Comparison of ENCODE assay signal across 8 cellular contexts in the genomic region with DNA sequence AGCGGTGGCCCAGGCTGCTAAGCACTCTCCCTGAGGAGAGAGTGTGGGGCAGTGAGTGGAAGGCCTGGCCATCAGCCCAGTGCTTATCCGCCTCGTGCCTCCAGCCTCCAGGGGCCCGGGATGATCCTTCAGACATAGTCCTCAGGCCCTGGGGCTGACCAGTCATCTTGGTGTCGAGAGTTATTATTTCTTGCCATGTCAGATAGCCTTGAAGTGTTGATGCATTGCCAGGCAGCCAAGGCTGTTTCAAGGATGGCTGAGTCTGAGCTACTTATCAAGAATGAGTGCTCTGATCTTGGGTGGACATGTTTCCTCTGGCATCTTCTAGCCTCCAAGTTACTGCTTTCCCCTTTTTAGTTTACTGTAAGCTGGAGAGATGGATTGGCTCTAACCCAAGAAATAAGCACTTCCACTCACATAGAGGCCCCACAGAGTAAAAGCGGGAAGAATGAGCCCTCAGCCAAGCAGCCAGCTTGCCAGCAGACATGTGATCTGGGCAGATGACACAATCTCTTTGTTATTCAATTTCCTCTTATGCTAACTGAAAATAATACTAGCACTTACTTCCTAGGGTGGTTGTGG.
DNase-seq lines count a peak whose midpoint lies in the region; ATAC-seq and TF ChIP-seq lines count a peak whose summit lies in the region.

No MANE protein-coding gene starts in this region.

- H3K4ac ChIP-seq in mesendoderm (ENCODE audit: low read depth, low read length) = no peak overlapping the region

- H3K36me3 Mint-ChIP-seq in activated naive CD4-positive, alpha-beta T cell treated with anti-CD3 and anti-CD28 coated beads for 36 hours (ENCODE audit: low read depth) = peaks cover 8% of the 10 kb centered on the region

- intact Hi-C loops in activated naive CD4-positive, alpha-beta T cell treated with anti-CD3 and anti-CD28 coated beads for 36 hours (cut with micrococcal nuclease) = loop anchor here (1.0 to 10.0 kb wide), 5 partner anchors 41 to 1476 kb away; partner anchors contain the start of gene PIK3CG
- intact Hi-C loops in posterior vena cava (cut with DNase I) = loop anchor here in 1 of 2 donors (5.0 kb wide), 1 partner anchor 134 kb away; no protein-coding TSS in a partner anchor

- H4K8ac ChIP-seq in mesendoderm (ENCODE audit: low read depth, low read length) = no peak overlapping the region

- no peak overlapping the region for H3K56ac ChIP-seq in mesendoderm (ENCODE audit: low read length)

- peaks cover 11% of the 10 kb centered on the region for H3K27me3 Mint-ChIP-seq in activated naive CD4-positive, alpha-beta T cell treated with anti-CD3 and anti-CD28 coated beads for 36 hours (ENCODE audit: low read depth)

- no peak overlapping the region for H3K18ac ChIP-seq in mesendoderm (ENCODE audit: low read length)

- H2BK120ac ChIP-seq in mesendoderm (ENCODE audit: low read depth, low read length) = no peak overlapping the region

- CTCF ChIA-PET in activated naive CD4-positive, alpha-beta T cell treated with anti-CD3 and anti-CD28 coated beads for 36 hours (lab: Charles Lee) = no interaction called here

- H3K79me2 ChIP-seq in mesendoderm (ENCODE audit: control insufficient read depth, insufficient read depth, low read length) = no peaks in the 10 kb centered on the region

- no peak overlapping the region for H3K27ac ChIP-seq in SK-N-MC
- H3K27ac ChIP-seq in mesendoderm (ENCODE audit: low read depth, low read length) = no peak overlapping the region

- no peak for TF ChIP-seq CTCF in fibroblast of the aortic adventitia (IDR thresholded peaks at IDR 0.05; ENCODE audit: insufficient read depth, low read length)

- H3K27me3 ChIP-seq in mesendoderm (ENCODE audit: insufficient read depth, low read length, poor library complexity) = no peaks in the 10 kb centered on the region

- H3K4me3 ChIP-seq in SK-N-MC (no peak overlapping the region), fibroblast of the aortic adventitia (ENCODE audit: low read depth, low read length) (no peak overlapping the region), mesendoderm (ENCODE audit: low read length) (no peak overlapping the region)

- H3K4me1 Mint-ChIP-seq in activated naive CD4-positive, alpha-beta T cell treated with anti-CD3 and anti-CD28 coated beads for 36 hours (ENCODE audit: low read depth) = peaks cover 84% of the 10 kb centered on the region

- H3K9me3 ChIP-seq in SK-N-MC (ENCODE audit: low read depth, low read length) = no peaks in the 10 kb centered on the region

- no peak overlapping the region for H2BK15ac ChIP-seq in mesendoderm (replicated peaks; ENCODE audit: low read depth)

- H3K79me1 ChIP-seq in mesendoderm (ENCODE audit: low read length) = no peaks in the 10 kb centered on the region

- peaks cover 11% of the 10 kb centered on the region for H3K9me3 Mint-ChIP-seq in activated naive CD4-positive, alpha-beta T cell treated with anti-CD3 and anti-CD28 coated beads for 36 hours

- peak; percentile 63 for DNase-seq in activated naive CD4-positive, alpha-beta T cell treated with anti-CD3 and anti-CD28 coated beads for 36 hours
- no peak for DNase-seq in activated naive CD4-positive, alpha-beta T cell (lab: John Stamatoyannopoulos, UW)
- DNase-seq in SK-N-MC (ENCODE audit: low read depth, low spot score) (peak; percentile 94), fibroblast of the aortic adventitia (ENCODE audit: low read depth) (peak; percentile 100), posterior vena cava (ENCODE audit: low spot score) (peak; percentile 95), mesendoderm (no peak)

- ATAC-seq in HG03460 (IDR thresholded peaks at IDR 0.05; ENCODE audit: unreplicated experiment) = no peak
- no peak for ATAC-seq in HG03045 (IDR thresholded peaks at IDR 0.05; ENCODE audit: unreplicated experiment)

- peaks cover 6% of the 10 kb centered on the region for H3K4me1 ChIP-seq in mesendoderm (ENCODE audit: control insufficient read depth, low read depth, low read length)

- no peak overlapping the region for H2BK5ac ChIP-seq in mesendoderm (ENCODE audit: low read length)

- H2AK5ac ChIP-seq in mesendoderm (ENCODE audit: low read length) = no peak overlapping the region

- H3K36me3 ChIP-seq in SK-N-MC (ENCODE audit: insufficient read depth, low read length) (no peaks in the 10 kb centered on the region), mesendoderm (ENCODE audit: control insufficient read depth, insufficient read depth, low read length) (no peaks in the 10 kb centered on the region)

- H4K5ac ChIP-seq in mesendoderm (ENCODE audit: low read length) = no peak overlapping the region

- H3K4me3 Mint-ChIP-seq in activated naive CD4-positive, alpha-beta T cell treated with anti-CD3 and anti-CD28 coated beads for 36 hours = no peak overlapping the region

- H3K9ac ChIP-seq in SK-N-MC (ENCODE audit: insufficient read length) (no peak overlapping the region), mesendoderm (ENCODE audit: low read length) (no peak overlapping the region)

- H3K23ac ChIP-seq in mesendoderm (ENCODE audit: low read length) = no peak overlapping the region

- H3K4me2 ChIP-seq in mesendoderm (ENCODE audit: low read length) = no peak overlapping the region

- WGBS in mesendoderm (ENCODE audit: extremely low coverage, insufficient coverage, low lambda C conversion rate) = no CpG with 5 or more reads among the region's 6 CpGs

- H3K27ac Mint-ChIP-seq in activated naive CD4-positive, alpha-beta T cell treated with anti-CD3 and anti-CD28 coated beads for 36 hours = peak overlapping the region; percentile 93

Comparison
In these comparisons a context has a peak if more than half of its experiments do, and no peak if none do; other contexts are left out.
1. DNase-seq: peak in activated naive CD4-positive, alpha-beta T cell treated with anti-CD3 and anti-CD28 coated beads for 36 hours (single experiment), SK-N-MC (single experiment), fibroblast of the aortic adventitia (single experiment) and posterior vena cava (single experiment); none in activated naive CD4-positive, alpha-beta T cell (0 of 4) and mesendoderm (single experiment).